ENCODE assay signal across 20 cellular contexts in the genomic region with DNA sequence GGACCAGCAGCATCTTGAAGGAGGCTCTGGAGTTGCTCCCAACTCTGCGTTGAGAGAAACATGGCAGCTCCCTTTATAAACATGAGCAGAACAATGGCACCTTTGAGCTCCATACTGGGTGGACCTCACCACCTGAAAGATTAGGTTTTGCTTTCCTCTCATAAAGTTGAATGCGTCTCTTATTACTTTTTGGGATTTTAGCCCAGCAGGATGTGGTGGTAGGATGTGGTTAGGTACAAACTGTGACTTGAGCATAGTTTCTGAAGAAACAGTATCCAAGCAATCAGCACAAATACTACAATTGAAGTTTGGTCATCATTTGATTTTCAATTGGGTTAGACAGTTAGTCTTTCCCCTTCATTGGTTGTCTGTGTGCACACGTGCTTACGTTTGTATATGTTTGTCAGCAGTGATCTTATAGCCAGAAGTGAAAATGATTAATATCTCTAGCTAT. TPM values are rescaled to one million over a fixed set of nuclear protein-coding genes. Genes with fewer than 3 reads are reported as not detected.
A peak's percentile ranks its signal among the peaks of the same experiment; 100 is the strongest.
DNase-seq lines count a peak whose midpoint lies in the region; ATAC-seq and TF ChIP-seq lines count a peak whose summit lies in the region.
"Had no signal": no experiment of that assay in that cellular context is flagged by ENCODE, and none has a peak within 500 bp of the region (broad histone marks: within the 10 kb centered on the region; RNA-seq: fewer than 3 reads in every experiment).

A gene with protein sequence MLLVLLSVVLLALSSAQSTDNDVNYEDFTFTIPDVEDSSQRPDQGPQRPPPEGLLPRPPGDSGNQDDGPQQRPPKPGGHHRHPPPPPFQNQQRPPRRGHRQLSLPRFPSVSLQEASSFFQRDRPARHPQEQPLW (minus strand): TSS at position 51 of the 454 bp plus-strand sequence. CDS start 38 bp downstream, at position 13.

- 86 to 91% methylated on average over 4 of the region's 4 CpGs for WGBS in body of pancreas, 2 donors

- TF ChIP-seq CTCF in breast epithelium (IDR thresholded peaks at IDR 0.05): no peak
- TF ChIP-seq CTCF in MCF 10A (IDR thresholded peaks at IDR 0.05; ENCODE audit: unreplicated experiment): no peak
- no peak for TF ChIP-seq CTCF in choroid plexus epithelial cell (conservative IDR thresholded peaks at IDR 0.05; ENCODE audit: low read depth, low read length)
- no peak for TF ChIP-seq CTCF in body of pancreas (IDR thresholded peaks at IDR 0.05)

- TF ChIP-seq POLR2A in breast epithelium (IDR thresholded peaks at IDR 0.05): no peak
- TF ChIP-seq POLR2A in body of pancreas (IDR thresholded peaks at IDR 0.05): no peak

- H3K4me1 Mint-ChIP-seq in MCF 10A (ENCODE audit: insufficient read depth, unreplicated experiment): peaks cover 15% of the 10 kb centered on the region

- H3K4me1 ChIP-seq in breast epithelium: no peaks in the 10 kb centered on the region
- H3K4me1 ChIP-seq in body of pancreas: no peaks in the 10 kb centered on the region
- H3K4me1 ChIP-seq: sigmoid colon had no signal

- H3K27me3 ChIP-seq in breast epithelium (no peaks in the 10 kb centered on the region), body of pancreas (no peaks in the 10 kb centered on the region)
- H3K27me3 ChIP-seq: sigmoid colon had no signal

- no TSS peak for BruUV-seq in MCF 10A (replicated peaks; lab: Mats Ljungman, UMichigan)

- POLR2A ChIA-PET in MCF 10A (lab: Yijun Ruan, JAX): interaction anchor here (0.6 kb wide), 1 partner anchor 108 kb away, joined by 3 read pairs; no protein-coding TSS in a partner anchor

- H3K4me3 ChIP-seq in breast epithelium (no peak within 1 kb of the TSS), choroid plexus epithelial cell (ENCODE audit: low read depth, low read length) (no peak within 1 kb of the TSS), body of pancreas (no peak within 1 kb of the TSS)
- H3K4me3 ChIP-seq: left ventricle myocardium inferior, sigmoid colon had no signal

- H3K36me3 Mint-ChIP-seq in MCF 10A (ENCODE audit: insufficient read depth, unreplicated experiment): peaks cover 20% of the 10 kb centered on the region

- H3K27me3 Mint-ChIP-seq in MCF 10A (ENCODE audit: insufficient read depth, unreplicated experiment): no peaks in the 10 kb centered on the region
- H3K27me3 Mint-ChIP-seq: brain had no signal

- ATAC-seq in GM19397 (IDR thresholded peaks at IDR 0.05; ENCODE audit: unreplicated experiment) (no peak), body of pancreas (no peak), GM19467 (IDR thresholded peaks at IDR 0.05; ENCODE audit: unreplicated experiment) (no peak)
- ATAC-seq: Panc1 had no signal

- no peak within 1 kb of the TSS for H3K4me3 Mint-ChIP-seq in MCF 10A (ENCODE audit: unreplicated experiment)
- H3K4me3 Mint-ChIP-seq: brain, HFFc6 had no signal

- no peak within 1 kb of the TSS for H3K27ac Mint-ChIP-seq in MCF 10A (ENCODE audit: low read depth, unreplicated experiment)
- H3K27ac Mint-ChIP-seq: brain, HFFc6 had no signal

- no peaks in the 10 kb centered on the region for H3K9me3 Mint-ChIP-seq in MCF 10A (ENCODE audit: unreplicated experiment)
- H3K9me3 Mint-ChIP-seq: HFFc6 had no signal

- CTCF ChIA-PET in MCF 10A (lab: Yijun Ruan, JAX): interaction anchor here (1.0 kb wide), 1 partner anchor 69 kb away, joined by 5 read pairs; no protein-coding TSS in a partner anchor

- peak within 1 kb of the TSS; percentile 46 to 49 for H3K27ac ChIP-seq in breast epithelium
- H3K27ac ChIP-seq in body of pancreas: no peak within 1 kb of the TSS
- H3K27ac ChIP-seq: left ventricle myocardium inferior, parathyroid adenoma, sigmoid colon had no signal

- DNase-seq in breast epithelium (ENCODE audit: low spot score in 2 of 2) (no peak), MCF 10A (ENCODE audit: unreplicated experiment) (no peak), RPMI7951 (ENCODE audit: low read depth) (peak; percentile 34), choroid plexus epithelial cell (ENCODE audit: low read depth) (peak; percentile 7), body of pancreas (no peak), nucleus accumbens (lab: John Stamatoyannopoulos, UW) (no peak)
- DNase-seq: activated CD8-positive, alpha-beta memory T cell treated with anti-CD3 and anti-CD28 coated beads for 24 hours; COR-L47; erythroblast; HFFc6; left ventricle myocardium inferior; NCI-H1092 treated with DMSO at 0.1 percent for 48 hours; sigmoid colon; SK-N-SH; stimulated activated CD4-positive, alpha-beta T cell treated with anti-CD3 and anti-CD28 coated beads, Interleukin-1b, Interleukin-23, amount 100 ng/mL, for 48 hours had no signal

- intact Hi-C loops in breast epithelium (cut with DNase I; ENCODE audit: low total_unique reads): no loop called here
- intact Hi-C loops in MCF 10A (cut with micrococcal nuclease): no loop called here
- intact Hi-C loops in body of pancreas (cut with DNase I): no loop called here

- H3K9me3 ChIP-seq in breast epithelium (no peaks in the 10 kb centered on the region), body of pancreas (no peaks in the 10 kb centered on the region)
- H3K9me3 ChIP-seq: left ventricle myocardium inferior, sigmoid colon, SK-N-SH had no signal

- no peaks in the 10 kb centered on the region for H3K36me3 ChIP-seq in breast epithelium
- H3K36me3 ChIP-seq in body of pancreas (replicated peaks in 1 of 2; ENCODE audit: insufficient read depth in 1 of 2, low read depth in 2 of 2): no peaks in the 10 kb centered on the region

RNA-seq across cellular contexts. Expression of the gene that starts here (rescaled TPM):
- total RNA-seq in breast epithelium (10 to 100 TPM in 1 of 3 donors, 1 to 10 TPM in 2; 2.4 to 18.0 (median 10.0) TPM), MCF 10A (2022) (4.6 and 7.7 TPM in 2 replicates), body of pancreas (1 to 10 TPM in 1 of 2 donors, not detected in 1; 3.4 TPM)
- 1.3 and 2.2 TPM in 2 replicates for total RNA-seq in RPMI7951 (2014; rRNA removed; shearing (Covaris generic))

Comparison
In these comparisons a context has a peak if more than half of its experiments do, and no peak if none do; other contexts are left out.
1. DNase-seq: peak in RPMI7951 (single experiment) and choroid plexus epithelial cell (single experiment); none in breast epithelium (0 of 2), MCF 10A (single experiment), body of pancreas (0 of 4) and nucleus accumbens (0 of 56).
2. H3K27ac ChIP-seq: peak in breast epithelium (2 of 2); none in body of pancreas (0 of 4).